ENCODE assay signal across 18 cellular contexts in the genomic region with DNA sequence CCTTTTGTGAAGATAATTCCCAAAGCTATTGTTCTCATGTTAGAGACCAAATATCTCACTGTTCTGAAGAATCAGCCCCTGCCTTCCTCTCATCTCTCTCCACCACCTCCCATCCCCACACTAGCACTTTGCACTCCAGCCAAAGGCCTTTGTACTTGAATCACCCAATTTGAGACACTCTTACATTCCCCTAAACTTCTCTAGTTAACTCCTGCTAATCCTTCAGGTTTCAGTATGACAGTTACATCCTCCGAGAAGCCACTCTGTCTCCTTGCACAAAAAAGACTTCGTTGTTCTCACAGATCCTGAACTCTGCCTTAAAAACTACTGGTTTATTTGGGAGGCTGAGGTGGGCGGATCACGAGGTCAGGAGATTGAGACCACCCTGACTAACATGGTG.
DNase-seq lines count a peak whose midpoint lies in the region; ATAC-seq and TF ChIP-seq lines count a peak whose summit lies in the region.
"Had no signal": no experiment of that assay in that cellular context is flagged by ENCODE, and none has a peak within 500 bp of the region (broad histone marks: within the 10 kb centered on the region; RNA-seq: fewer than 3 reads in every experiment).

No MANE protein-coding gene starts in this region.

- peak overlapping the region; percentile 39 to 41 for H3K27ac Mint-ChIP-seq in stimulated activated naive CD8-positive, alpha-beta T cell treated with anti-CD3 and anti-CD28 coated beads, Interleukin-15, amount 100 ng/mL, for 72 hours
- no peak overlapping the region for H3K27ac Mint-ChIP-seq in Calu3 (ENCODE audit: unreplicated experiment)
- H3K27ac Mint-ChIP-seq: CD8-positive, alpha-beta memory T cell; HFFc6; IgD-negative memory B cell had no signal

- no peak for TF ChIP-seq RAD21 in SK-N-SH (IDR thresholded peaks at IDR 0.05; ENCODE audit: low read length)

- H3K4me1 Mint-ChIP-seq in stimulated activated naive CD8-positive, alpha-beta T cell treated with anti-CD3 and anti-CD28 coated beads, Interleukin-15, amount 100 ng/mL, for 72 hours, result peaks cover 38% of the 10 kb centered on the region
- peaks cover 29% of the 10 kb centered on the region for H3K4me1 Mint-ChIP-seq in Calu3 (ENCODE audit: low read depth, unreplicated experiment)
- H3K4me1 Mint-ChIP-seq: IgD-negative memory B cell had no signal

- H3K36me3 Mint-ChIP-seq in Calu3 (ENCODE audit: insufficient read depth, unreplicated experiment), result no peaks in the 10 kb centered on the region
- H3K36me3 Mint-ChIP-seq: IgD-negative memory B cell had no signal

- H3K27me3 ChIP-seq in trophoblast cell (ENCODE audit: insufficient read depth, low read length), result no peaks in the 10 kb centered on the region
- no peaks in the 10 kb centered on the region for H3K27me3 ChIP-seq in SK-N-SH (ENCODE audit: insufficient read depth)
- H3K27me3 ChIP-seq: BLaER1 had no signal

- H3K9me3 Mint-ChIP-seq in stimulated activated naive CD8-positive, alpha-beta T cell treated with anti-CD3 and anti-CD28 coated beads, Interleukin-15, amount 100 ng/mL, for 72 hours, result no peaks in the 10 kb centered on the region
- peaks cover 2% of the 10 kb centered on the region for H3K9me3 Mint-ChIP-seq in Calu3 (ENCODE audit: low read depth, unreplicated experiment)
- H3K9me3 Mint-ChIP-seq: CD8-positive, alpha-beta memory T cell; HFFc6 had no signal

- H3K9me2 ChIP-seq in SK-N-SH, result no peaks in the 10 kb centered on the region

- H3F3A ChIP-seq in SK-N-SH (replicated peaks; ENCODE audit: insufficient read depth), result no peaks in the 10 kb centered on the region

- H3K27me3 Mint-ChIP-seq in stimulated activated naive CD8-positive, alpha-beta T cell treated with anti-CD3 and anti-CD28 coated beads, Interleukin-15, amount 100 ng/mL, for 72 hours, result peaks cover 18% of the 10 kb centered on the region
- H3K27me3 Mint-ChIP-seq in Calu3 (ENCODE audit: unreplicated experiment), result no peaks in the 10 kb centered on the region
- H3K27me3 Mint-ChIP-seq: CD8-positive, alpha-beta memory T cell had no signal

- no peak overlapping the region for H3K4me3 Mint-ChIP-seq in stimulated activated naive CD8-positive, alpha-beta T cell treated with anti-CD3 and anti-CD28 coated beads, Interleukin-15, amount 100 ng/mL, for 72 hours
- H3K4me3 Mint-ChIP-seq in Calu3 (ENCODE audit: low read depth, unreplicated experiment), result no peak overlapping the region
- H3K4me3 Mint-ChIP-seq: CD8-positive, alpha-beta memory T cell; HFFc6; IgD-negative memory B cell had no signal

- H3K4me3 ChIP-seq in trophoblast cell (ENCODE audit: low read depth, low read length) (no peak overlapping the region), SK-N-SH (ENCODE audit: low read depth in 2 of 2, low read length in 1 of 2) (no peak overlapping the region)
- H3K4me3 ChIP-seq: BLaER1 had no signal

- no peak overlapping the region for H3K14ac ChIP-seq in trophoblast cell (ENCODE audit: low read length)

- H3K79me2 ChIP-seq in trophoblast cell (ENCODE audit: control insufficient read depth, insufficient read depth, low read length, poor library complexity) (no peaks in the 10 kb centered on the region), SK-N-SH (ENCODE audit: insufficient read depth) (no peaks in the 10 kb centered on the region)

- H3K23ac ChIP-seq in trophoblast cell (ENCODE audit: low read length), result no peak overlapping the region

- no peak overlapping the region for H4K12ac ChIP-seq in trophoblast cell (ENCODE audit: low read depth, low read length)

- no peak for ATAC-seq in stimulated activated naive CD8-positive, alpha-beta T cell treated with anti-CD3 and anti-CD28 coated beads, Interleukin-15, amount 100 ng/mL, for 72 hours
- no peak for ATAC-seq in stimulated activated naive CD8-positive, alpha-beta T cell treated with anti-CD3 and anti-CD28 coated beads, Interleukin-15, Interleukin-2, amounts not matched to agents 100 U/mL and 50 U/mL, for 24 hours
- ATAC-seq in HG02678 (IDR thresholded peaks at IDR 0.05; ENCODE audit: unreplicated experiment) (peak; percentile 30), HG02642 (IDR thresholded peaks at IDR 0.05; ENCODE audit: poor library complexity, unreplicated experiment) (no peak)

- H3K4me2 ChIP-seq in trophoblast cell (ENCODE audit: low read length), result no peak overlapping the region
- H3K4me2 ChIP-seq in SK-N-SH, result no peak overlapping the region
- H3K4me2 ChIP-seq: BLaER1 had no signal

- peak overlapping the region; percentile 18 for H2BK120ac ChIP-seq in trophoblast cell (ENCODE audit: insufficient read depth, low read length, poor library complexity)

- intact Hi-C loops in Calu3 (cut with micrococcal nuclease; ENCODE audit: unreplicated experiment), result no loop called here

- H3K9me3 ChIP-seq in trophoblast cell (ENCODE audit: insufficient read depth, low read depth, low read length) (no peaks in the 10 kb centered on the region), SK-N-SH (no peaks in the 10 kb centered on the region)
- H3K9me3 ChIP-seq: BLaER1, Caco-2 had no signal

- H3K9ac ChIP-seq in trophoblast cell (ENCODE audit: low read length) (no peak overlapping the region), SK-N-SH (no peak overlapping the region)
- H3K9ac ChIP-seq: BLaER1 had no signal

- H3K36me3 ChIP-seq in trophoblast cell (ENCODE audit: control insufficient read depth in 1 of 2, insufficient read depth in 2 of 2, low read length in 2 of 2) (no peaks in the 10 kb centered on the region), SK-N-SH (replicated peaks in 1 of 2; ENCODE audit: control insufficient read depth in 1 of 2, insufficient read depth in 2 of 2, low read length in 1 of 2) (no peaks in the 10 kb centered on the region)
- H3K36me3 ChIP-seq: BLaER1 had no signal

- H4K8ac ChIP-seq in trophoblast cell (ENCODE audit: low read depth, low read length), result no peak overlapping the region

- H2AFZ ChIP-seq in trophoblast cell (ENCODE audit: insufficient read depth, low read length, poor library complexity), result no peak overlapping the region
- no peak overlapping the region for H2AFZ ChIP-seq in SK-N-SH (ENCODE audit: low read depth)

- TF ChIP-seq EP300 in SK-N-SH (IDR thresholded peaks at IDR 0.05; ENCODE audit: borderline replicate concordance in 1 of 2, low read depth in 1 of 2, low read length in 1 of 2), result no peak

- H3K27ac ChIP-seq in RWPE1 (peak overlapping the region; percentile 70), trophoblast cell (ENCODE audit: low read depth, low read length) (no peak overlapping the region), SK-N-SH (ENCODE audit: low read depth in 2 of 2, low read length in 1 of 2) (no peak overlapping the region)
- H3K27ac ChIP-seq: BLaER1 had no signal

- H2AK5ac ChIP-seq in trophoblast cell (ENCODE audit: low read length), result no peak overlapping the region

- H4K20me1 ChIP-seq in SK-N-SH (ENCODE audit: insufficient read depth), result no peaks in the 10 kb centered on the region
- H4K20me1 ChIP-seq: BLaER1 had no signal

- DNase-seq in stimulated activated naive CD8-positive, alpha-beta T cell treated with anti-CD3 and anti-CD28 coated beads, Interleukin-15, amount 100 ng/mL, for 72 hours, result no peak
- DNase-seq in stimulated activated naive CD8-positive, alpha-beta T cell treated with anti-CD3 and anti-CD28 coated beads, Interleukin-15, Interleukin-2, amounts not matched to agents 100 U/mL and 50 U/mL, for 24 hours, result no peak
- DNase-seq in RWPE1 (ENCODE audit: low spot score) (no peak), trophoblast cell (no peak), Calu3 (no peak), SK-N-SH (no peak)
- DNase-seq: 8988T; AML-193; Caco-2; CD8-positive, alpha-beta memory T cell; DMS53; HCEC 1CT; HFFc6; KG1 had no signal

- CTCF ChIA-PET in RWPE1 (lab: Yijun Ruan, JAX), result interaction anchor here (0.6 kb wide), 1 partner anchor 650 kb away, joined by 4 read pairs; no protein-coding TSS in a partner anchor
- CTCF ChIA-PET in Calu3 (lab: Charles Lee), result no interaction called here
- CTCF ChIA-PET in SK-N-SH (lab: Yijun Ruan, JAX), result no interaction called here

- H3K4ac ChIP-seq in trophoblast cell (ENCODE audit: low read depth, low read length), result no peak overlapping the region

- peaks cover 0 to 3% of the 10 kb centered on the region in 2 experiments for H3K4me1 ChIP-seq in trophoblast cell (ENCODE audit: control insufficient read depth in 1 of 2, insufficient read depth in 2 of 2, low read length in 2 of 2)
- H3K4me1 ChIP-seq in SK-N-SH (ENCODE audit: control insufficient read depth in 1 of 2, insufficient read depth in 2 of 2, low read depth in 1 of 2, low read length in 1 of 2), result peaks cover 0 to 9% of the 10 kb centered on the region in 2 experiments; a peak in 2 of 4 replicates
- H3K4me1 ChIP-seq: BLaER1, Caco-2 had no signal

- peaks cover 15% of the 10 kb centered on the region for H3K79me1 ChIP-seq in trophoblast cell (ENCODE audit: low read length)

- POLR2A ChIA-PET in RWPE1 (lab: Yijun Ruan, JAX; ENCODE audit: low non-redundant PET) (no interaction called here), SK-N-SH (lab: Yijun Ruan, JAX) (no interaction called here)

- H2BK5ac ChIP-seq in trophoblast cell (ENCODE audit: low read depth, low read length, poor library complexity), result no peak overlapping the region

- H3K18ac ChIP-seq in trophoblast cell (ENCODE audit: low read length), result no peak overlapping the region

- no TSS peak for BruUV-seq in Calu3 (replicated peaks; lab: Mats Ljungman, UMichigan)

- no peak overlapping the region for H4K91ac ChIP-seq in trophoblast cell (ENCODE audit: low read depth, low read length)

- no CpG with 5 or more reads among the region's 4 CpGs for WGBS in trophoblast cell (ENCODE audit: extremely low coverage, insufficient coverage, insufficient read length)
- WGBS in SK-N-SH (ENCODE audit: low lambda C conversion rate), result 71% methylated on average over 4 of the region's 4 CpGs

- TF ChIP-seq CTCF in RWPE1 (conservative IDR thresholded peaks at IDR 0.05; ENCODE audit: low read depth) (no peak), Calu3 (IDR thresholded peaks at IDR 0.05; ENCODE audit: unreplicated experiment) (no peak), SK-N-SH (IDR thresholded peaks at IDR 0.05) (no peak)

- H2BK12ac ChIP-seq in trophoblast cell (ENCODE audit: low read length), result peak overlapping the region; percentile 61

TF ChIP-seq in SK-N-SH, 30 proteins besides CTCF, POLR2A, EP300 and RAD21:
- TF ChIP-seq FOSL2 (IDR thresholded peaks at IDR 0.05; ENCODE audit: borderline replicate concordance, low read depth), result no peak
- TF ChIP-seq POLR2AphosphoS5 (IDR thresholded peaks at IDR 0.05; ENCODE audit: low read depth, low read length), result no peak
